ENCODE assay signal across 18 cellular contexts in the genomic region with DNA sequence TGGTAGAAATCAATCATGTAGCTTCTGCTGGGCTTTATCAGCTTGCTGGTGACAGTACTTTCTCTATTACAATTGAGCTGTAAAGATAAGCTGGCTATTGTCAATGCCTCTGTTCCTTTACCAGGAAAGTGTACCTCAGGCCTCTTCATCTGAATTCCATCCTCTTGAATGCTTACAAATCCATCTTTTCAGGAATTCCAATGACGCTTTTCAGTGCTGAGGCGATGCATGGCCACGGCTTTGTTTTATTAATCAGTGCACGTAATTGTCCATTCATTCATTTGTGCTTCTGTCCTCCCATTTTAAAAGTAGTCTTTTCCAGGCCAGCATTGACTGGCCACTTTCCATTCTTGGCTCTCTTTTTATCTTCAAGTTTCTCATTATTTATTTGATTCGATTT.
"Had no signal": no experiment of that assay in that cellular context is flagged by ENCODE, and none has a peak within 500 bp of the region (broad histone marks: within the 10 kb centered on the region; RNA-seq: fewer than 3 reads in every experiment).

No MANE protein-coding gene starts in this region.

- H3K9me3 Mint-ChIP-seq: activated CD4-positive, alpha-beta T cell treated with anti-CD3 and anti-CD28 coated beads, Interleukin-2, amount 10 ng/mL, durations not matched to agents 7 days and 5 days; activated naive CD8-positive, alpha-beta T cell treated with anti-CD3 and anti-CD28 coated beads for 36 hours; activated T-helper 1 cell treated with anti-CD3 and anti-CD28 coated beads, Interleukin-12 subunit alpha, Interleukin-12 subunit beta, Interleukin-2, Interleukin-4 antibody, amounts not matched to agents 30 ng/mL and 10 ng/mL and 1 ng/mL, durations not matched to agents 14 hours and 24 hours and 36 hours; naive thymus-derived CD4-positive, alpha-beta T cell had no signal

- H3K4me3 ChIP-seq: heart left ventricle, lower lobe of right lung, mucosa of descending colon, skin epidermis, transverse colon had no signal

- H3K4me3 Mint-ChIP-seq: activated CD4-positive, alpha-beta T cell treated with anti-CD3 and anti-CD28 coated beads, Interleukin-2, amount 10 ng/mL, durations not matched to agents 7 days and 5 days; activated naive CD8-positive, alpha-beta T cell treated with anti-CD3 and anti-CD28 coated beads for 36 hours; activated T-helper 1 cell treated with anti-CD3 and anti-CD28 coated beads, Interleukin-12 subunit alpha, Interleukin-12 subunit beta, Interleukin-2, Interleukin-4 antibody, amounts not matched to agents 30 ng/mL and 10 ng/mL and 1 ng/mL, durations not matched to agents 14 hours and 24 hours and 36 hours; naive thymus-derived CD4-positive, alpha-beta T cell had no signal

- H3K4me1 ChIP-seq: lower lobe of right lung, transverse colon had no signal

- H3K36me3 Mint-ChIP-seq: activated naive CD8-positive, alpha-beta T cell treated with anti-CD3 and anti-CD28 coated beads for 36 hours; naive thymus-derived CD4-positive, alpha-beta T cell had no signal

- H3K27me3 ChIP-seq: brain microvascular endothelial cell, heart left ventricle, transverse colon had no signal

- H3K4me1 Mint-ChIP-seq: activated naive CD8-positive, alpha-beta T cell treated with anti-CD3 and anti-CD28 coated beads for 36 hours; naive thymus-derived CD4-positive, alpha-beta T cell had no signal

- H3K36me3 ChIP-seq: brain microvascular endothelial cell, heart left ventricle, lower lobe of right lung, transverse colon had no signal

- ATAC-seq: heart left ventricle; left cardiac atrium; lower lobe of right lung; mucosa of descending colon; naive thymus-derived CD4-positive, alpha-beta T cell had no signal

- H3K27ac ChIP-seq: brain microvascular endothelial cell, heart left ventricle, lower lobe of right lung, skin epidermis, transverse colon had no signal

- H3K9me3 ChIP-seq: heart left ventricle, lower lobe of right lung, mucosa of descending colon, transverse colon had no signal

- DNase-seq: activated CD4-positive, alpha-beta T cell treated with anti-CD3 and anti-CD28 coated beads, Interleukin-2, amount 10 ng/mL, durations not matched to agents 7 days and 5 days; activated CD4-positive, CD25-positive, alpha-beta regulatory T cell; activated CD8-positive, alpha-beta memory T cell treated with anti-CD3 and anti-CD28 coated beads for 24 hours; activated naive CD8-positive, alpha-beta T cell treated with anti-CD3 and anti-CD28 coated beads for 36 hours; amygdala; brain microvascular endothelial cell; cerebellar nuclear complex; effector CD8-positive, alpha-beta T cell; heart left ventricle; left cardiac atrium; lower lobe of right lung; mucosa of descending colon; naive thymus-derived CD4-positive, alpha-beta T cell; stimulated activated CD4-positive, alpha-beta T cell treated with anti-CD3 and anti-CD28 coated beads, Interleukin-4, amount 100 ng/mL, for 24 hours; stimulated activated naive CD4-positive, alpha-beta T cell treated with Interleukin-2 at 50 U/mL for 16 hours; transverse colon had no signal

- H3K27ac Mint-ChIP-seq: activated CD4-positive, alpha-beta T cell treated with anti-CD3 and anti-CD28 coated beads, Interleukin-2, amount 10 ng/mL, durations not matched to agents 7 days and 5 days; activated naive CD8-positive, alpha-beta T cell treated with anti-CD3 and anti-CD28 coated beads for 36 hours; activated T-helper 1 cell treated with anti-CD3 and anti-CD28 coated beads, Interleukin-12 subunit alpha, Interleukin-12 subunit beta, Interleukin-2, Interleukin-4 antibody, amounts not matched to agents 30 ng/mL and 10 ng/mL and 1 ng/mL, durations not matched to agents 14 hours and 24 hours and 36 hours; naive thymus-derived CD4-positive, alpha-beta T cell had no signal

- H3K27me3 Mint-ChIP-seq: activated CD4-positive, alpha-beta T cell treated with anti-CD3 and anti-CD28 coated beads, Interleukin-2, amount 10 ng/mL, durations not matched to agents 7 days and 5 days; activated naive CD8-positive, alpha-beta T cell treated with anti-CD3 and anti-CD28 coated beads for 36 hours; naive thymus-derived CD4-positive, alpha-beta T cell had no signal
